In the genomic region with DNA sequence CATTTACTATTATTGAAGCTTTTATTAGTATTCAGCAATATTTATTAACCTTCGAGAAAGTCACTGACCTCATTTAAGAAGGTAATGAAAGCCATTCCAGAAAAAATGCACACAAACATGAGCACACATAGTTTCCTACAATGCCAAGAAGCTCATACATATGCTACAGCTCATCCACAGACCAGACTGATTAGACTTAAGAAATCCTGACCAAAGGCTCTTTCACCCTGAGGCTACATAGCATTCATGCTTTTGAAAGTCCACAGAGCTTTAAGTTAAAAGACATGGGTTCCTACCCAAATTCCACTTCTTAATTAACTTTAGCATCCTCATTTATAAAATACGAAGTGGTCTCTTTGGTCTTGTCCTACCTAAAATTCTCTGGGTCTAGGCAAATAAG, we compare ENCODE assay signal across 16 cellular contexts.
"Had no signal": no experiment of that assay in that cellular context is flagged by ENCODE, and none has a peak within 500 bp of the region (broad histone marks: within the 10 kb centered on the region; RNA-seq: fewer than 3 reads in every experiment).

No MANE protein-coding gene starts in this region.

- H3K4me3 Mint-ChIP-seq: endodermal cell, immature natural killer cell, natural killer cell had no signal

- DNase-seq: activated CD4-positive, alpha-beta T cell treated with anti-CD3 and anti-CD28 coated beads, Interleukin-2, amount 50 U/mL, for 48 hours; activated gamma-delta T cell; amniotic stem cell; central memory CD4-positive, alpha-beta T cell; endodermal cell; immature natural killer cell; left cardiac atrium; natural killer cell; stimulated activated CD4-positive, alpha-beta T cell treated with anti-CD3 and anti-CD28 coated beads, Interleukin-12 subunit alpha, Interleukin-12 subunit beta, amount 100 ng/mL, for 4 hours; stimulated activated CD4-positive, alpha-beta T cell treated with anti-CD3 and anti-CD28 coated beads, Interleukin-1b, Interleukin-23, amount 100 ng/mL, for 48 hours; stimulated activated CD8-positive, alpha-beta memory T cell treated with anti-CD3 and anti-CD28 coated beads, Interleukin-4, amount 100 ng/mL, for 48 hours; stimulated activated naive CD4-positive, alpha-beta T cell; SW 1271 had no signal

- H3K27ac Mint-ChIP-seq: activated naive CD4-positive, alpha-beta T cell treated with anti-CD3 and anti-CD28 coated beads, Interleukin-2, amount 50 U/mL, for 72 hours; endodermal cell; immature natural killer cell; natural killer cell had no signal

- H3K36me3 Mint-ChIP-seq: activated naive CD4-positive, alpha-beta T cell treated with anti-CD3 and anti-CD28 coated beads, Interleukin-2, amount 50 U/mL, for 72 hours; immature natural killer cell; natural killer cell had no signal

- H3K4me1 Mint-ChIP-seq: endodermal cell, immature natural killer cell, natural killer cell had no signal

- H3K9me3 Mint-ChIP-seq: endodermal cell had no signal

- H3K36me3 ChIP-seq: neutrophil had no signal

- H3K27me3 ChIP-seq: neutrophil had no signal

- H3K27ac ChIP-seq: neutrophil had no signal

- ATAC-seq: activated naive CD4-positive, alpha-beta T cell treated with anti-CD3 and anti-CD28 coated beads, Interleukin-2, amount 50 U/mL, for 72 hours; left cardiac atrium; natural killer cell had no signal

- FAIRE-seq: urothelium cell line had no signal
